In the genomic region with DNA sequence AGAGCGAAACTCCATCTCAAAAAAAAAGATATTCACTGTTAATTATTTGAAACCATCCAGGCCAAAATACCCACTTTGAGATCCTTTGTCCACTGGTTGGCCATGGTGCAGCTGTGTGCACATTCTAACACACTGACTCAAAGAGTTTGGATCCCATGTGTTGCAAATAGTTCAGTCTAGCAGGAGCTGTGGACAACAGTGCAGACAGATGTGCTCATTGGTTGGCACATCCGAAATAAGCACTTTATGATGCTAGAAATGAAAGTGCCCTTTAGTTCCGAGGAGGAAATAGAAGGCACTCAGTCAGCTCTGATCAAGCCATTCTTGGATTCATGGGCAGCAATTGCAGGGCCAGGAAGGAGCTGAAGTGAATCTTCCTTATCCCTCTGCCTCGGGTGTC, we compare ENCODE assay signal across 20 cellular contexts.
DNase-seq lines count a peak whose midpoint lies in the region; ATAC-seq and TF ChIP-seq lines count a peak whose summit lies in the region.
"Had no signal": no experiment of that assay in that cellular context is flagged by ENCODE, and none has a peak within 500 bp of the region (broad histone marks: within the 10 kb centered on the region; RNA-seq: fewer than 3 reads in every experiment).

No MANE protein-coding gene starts in this region.

- no peaks in the 10 kb centered on the region for H3K27me3 Mint-ChIP-seq in glutamatergic neuron (ENCODE audit: unreplicated experiment)

- H3K4me1 ChIP-seq in GM23248 (ENCODE audit: insufficient read depth), result no peaks in the 10 kb centered on the region

- no peaks in the 10 kb centered on the region for H3K9me2 ChIP-seq in GM23248 (ENCODE audit: insufficient read depth)

- H3K27ac ChIP-seq in GM23248, result no peak overlapping the region

- H3K4me3 ChIP-seq in GM23248, result no peak overlapping the region

- DNase-seq in AG08395 (ENCODE audit: low spot score) (peak; percentile 27), GM23248 (peak; percentile 39), globus pallidus (ENCODE audit: low spot score) (peak; percentile 61), pons (ENCODE audit: low spot score) (peak; percentile 62), glutamatergic neuron (no peak), UCSD-AML1 (lab: John Stamatoyannopoulos, UW; ENCODE audit: unreplicated experiment) (no peak)
- DNase-seq in stimulated activated CD4-positive, alpha-beta T cell treated with anti-CD3 and anti-CD28 coated beads, Interleukin-4, amount 100 ng/mL, for 4 hours, result no peak
- DNase-seq: CD4-positive, CD25-positive, alpha-beta regulatory T cell; DMS79; H7; Kasumi-1; NCI-H1694; NCI-H2081; NCI-H2171; NCI-H345; NCI-H524; NCI-H82; SIG-M5 had no signal

- no peaks in the 10 kb centered on the region for H3K9me3 ChIP-seq in GM23248 (ENCODE audit: low read depth)

- no peaks in the 10 kb centered on the region for H4K20me1 ChIP-seq in GM23248 (ENCODE audit: insufficient read depth)

- H3K9me3 Mint-ChIP-seq in glutamatergic neuron (ENCODE audit: unreplicated experiment), result no peaks in the 10 kb centered on the region

- no peak overlapping the region for H3K9ac ChIP-seq in GM23248

- peaks cover 3% of the 10 kb centered on the region for H3K4me1 Mint-ChIP-seq in glutamatergic neuron (ENCODE audit: low read depth, unreplicated experiment)
- H3K4me1 Mint-ChIP-seq: CD4-positive, CD25-positive, alpha-beta regulatory T cell had no signal

- no peak overlapping the region for H3K4me2 ChIP-seq in GM23248 (ENCODE audit: unreplicated experiment)

- H3K36me3 Mint-ChIP-seq in glutamatergic neuron (ENCODE audit: unreplicated experiment), result no peaks in the 10 kb centered on the region
- H3K36me3 Mint-ChIP-seq: CD4-positive, CD25-positive, alpha-beta regulatory T cell had no signal

- no peak overlapping the region for H2AFZ ChIP-seq in GM23248

- no peak overlapping the region for H3K27ac Mint-ChIP-seq in glutamatergic neuron (ENCODE audit: unreplicated experiment)
- H3K27ac Mint-ChIP-seq: CD4-positive, CD25-positive, alpha-beta regulatory T cell had no signal

- H3K79me2 ChIP-seq in GM23248 (ENCODE audit: insufficient read depth), result no peaks in the 10 kb centered on the region

- no peak for TF ChIP-seq CTCF in glutamatergic neuron (IDR thresholded peaks at IDR 0.05; ENCODE audit: partially characterized antibody, unreplicated experiment)

- no peak for ATAC-seq in HG03571 (IDR thresholded peaks at IDR 0.05; ENCODE audit: unreplicated experiment)
- ATAC-seq: Panc1 had no signal

- H3K4me3 Mint-ChIP-seq in glutamatergic neuron (ENCODE audit: unreplicated experiment), result no peak overlapping the region

- 34 to 38% methylated on average over 4 of the region's 4 CpGs for WGBS in GM23248 (ENCODE audit: low coverage in 1 of 2, low lambda C conversion rate in 2 of 2, missing lambda C conversion rate in 2 of 2), 2 experiments

- no peaks in the 10 kb centered on the region for H3K36me3 ChIP-seq in GM23248 (ENCODE audit: low read depth)

- in situ Hi-C loops in GM23248 (cut with MboI), result no loop called here

- no peaks in the 10 kb centered on the region for H3K27me3 ChIP-seq in GM23248 (replicated peaks; ENCODE audit: insufficient read depth)

- no peaks in the 10 kb centered on the region for H3F3A ChIP-seq in GM23248 (ENCODE audit: insufficient read depth)

Comparison
In these comparisons a context has a peak if more than half of its experiments do, and no peak if none do; other contexts are left out.
1. DNase-seq: peak in AG08395 (single experiment), GM23248 (single experiment), globus pallidus (single experiment) and pons (single experiment); none in glutamatergic neuron (single experiment), UCSD-AML1 (single experiment) and stimulated activated CD4-positive, alpha-beta T cell treated with anti-CD3 and anti-CD28 coated beads, Interleukin-4, amount 100 ng/mL, for 4 hours (0 of 2).